12 cellular contexts compared by ENCODE assay signal in the genomic region with DNA sequence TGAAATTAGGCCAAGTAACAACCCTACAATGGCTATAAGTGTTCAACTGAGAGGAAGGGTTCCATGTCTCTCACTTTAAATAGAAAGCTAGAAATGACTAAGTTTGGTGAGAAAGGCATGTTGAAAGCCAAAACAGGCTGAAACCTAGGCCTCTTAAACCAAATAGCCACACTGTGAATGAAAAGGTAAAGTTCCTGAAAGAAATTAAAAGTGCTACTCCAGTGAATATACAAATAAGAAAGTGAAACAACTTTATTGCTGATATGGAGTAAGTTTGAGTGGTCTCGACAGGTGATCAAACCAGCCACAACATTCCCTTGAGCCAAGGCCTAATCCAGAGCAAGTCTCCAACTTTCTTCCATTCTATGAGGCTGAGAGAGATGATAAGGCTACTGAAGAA.
DNase-seq lines count a peak whose midpoint lies in the region; ATAC-seq and TF ChIP-seq lines count a peak whose summit lies in the region.
"Had no signal": no experiment of that assay in that cellular context is flagged by ENCODE, and none has a peak within 500 bp of the region (broad histone marks: within the 10 kb centered on the region; RNA-seq: fewer than 3 reads in every experiment).

No MANE protein-coding gene starts in this region.

- no peaks in the 10 kb centered on the region for H3K4me1 ChIP-seq in lower lobe of right lung

- TF ChIP-seq CTCF in lower lobe of right lung (IDR thresholded peaks at IDR 0.05), result no peak

- H3K4me3 ChIP-seq in lower lobe of right lung, result no peak overlapping the region
- H3K4me3 ChIP-seq: smooth muscle cell had no signal

- no peaks in the 10 kb centered on the region for H3K36me3 ChIP-seq in lower lobe of right lung

- DNase-seq in lower lobe of right lung, result no peak
- DNase-seq in NCI-H2227 (lab: John Stamatoyannopoulos, UW; ENCODE audit: unreplicated experiment), result no peak
- no peak for DNase-seq in iPS-NIHi11 (ENCODE audit: low spot score)
- DNase-seq in cerebellar cortex (ENCODE audit: low spot score), result no peak
- no peak for DNase-seq in glomerular visceral epithelial cell (ENCODE audit: extremely low spot score)
- DNase-seq: anterior cingulate cortex, mammary epithelial cell, NCI-H2227 treated with DMSO at 0.1 percent for 48 hours had no signal

- H3K27me3 ChIP-seq in lower lobe of right lung (ENCODE audit: low read depth), result no peaks in the 10 kb centered on the region

- ATAC-seq in GM18873 (IDR thresholded peaks at IDR 0.05; ENCODE audit: low FRiP score, unreplicated experiment) (peak; percentile 92), GM21529 (IDR thresholded peaks at IDR 0.05; ENCODE audit: unreplicated experiment) (peak; percentile 95), HG03196 (IDR thresholded peaks at IDR 0.05; ENCODE audit: unreplicated experiment) (peak; percentile 82), lower lobe of right lung (peak; percentile 38 to 47)

- no peak overlapping the region for H3K27ac ChIP-seq in lower lobe of right lung

- intact Hi-C loops in lower lobe of right lung (cut with DNase I), result no loop called here

- no peaks in the 10 kb centered on the region for H3K9me3 ChIP-seq in lower lobe of right lung

Comparison
In these comparisons a context has a peak if more than half of its experiments do, and no peak if none do; other contexts are left out.
1. ATAC-seq: peak in every context shown above with its lines; median percentile 95 in GM21529; 92 in GM18873; 82 in HG03196; 42 in lower lobe of right lung.